ENCODE assay signal across 1 cellular context in genomic region chrX:119468930-119469635, GRCh38.
TF ChIP-seq lines count a peak whose summit lies in the region.

No MANE protein-coding gene starts in this region.

TF ChIP-seq in K562, 482 proteins besides CTCF, POLR2A, EP300 and RAD21 (continued from another document):
- no peak; the same call in 1 of the 2 replicates for TF ChIP-seq MAX (CRISPR knock-in tag; IDR thresholded peaks at IDR 0.05)
- TF ChIP-seq STAT6 (CRISPR knock-in tag; IDR thresholded peaks at IDR 0.05): 0 out of 2 replicates have a peak, but pooled peaks have one; percentile 59
- peak; percentile 61; the same call in 1 of the 2 replicates for TF ChIP-seq KLF1 (tag; IDR thresholded peaks at IDR 0.05)
- peak in 2 of 3 experiments; percentile 48 to 85; a peak in 3 of 6 replicates for TF ChIP-seq ZBTB11 (CRISPR knock-in tag; IDR thresholded peaks at IDR 0.05)
- peak; percentile 64; the same call in 1 of the 2 replicates for TF ChIP-seq ZBTB9 (CRISPR knock-in tag; IDR thresholded peaks at IDR 0.05)
- peak; percentile 62; the same call in 1 of the 2 replicates for TF ChIP-seq NR2C2 (CRISPR knock-in tag; IDR thresholded peaks at IDR 0.05)
- peak; percentile 56; the same call in 1 of the 2 replicates for TF ChIP-seq NR2C2 (tag; IDR thresholded peaks at IDR 0.05)
- TF ChIP-seq ZNF239 (CRISPR knock-in tag; IDR thresholded peaks at IDR 0.05): no peak
- no peak for TF ChIP-seq ZBTB43 (CRISPR knock-in tag; IDR thresholded peaks at IDR 0.05)
- TF ChIP-seq HBP1 (CRISPR knock-in tag; IDR thresholded peaks at IDR 0.05): no peak
- TF ChIP-seq DNMT1 (IDR thresholded peaks at IDR 0.05): no peak
- no peak for TF ChIP-seq HES1 (IDR thresholded peaks at IDR 0.05; ENCODE audit: low read depth)
- TF ChIP-seq XRCC4 (IDR thresholded peaks at IDR 0.05; ENCODE audit: extremely low read depth, insufficient read depth, insufficient read length): no peak
